8 cellular contexts compared by ENCODE assay signal in genomic region chr14:76956253-76957090, GRCh38.
A peak's percentile ranks its signal among the peaks of the same experiment; 100 is the strongest.
DNase-seq lines count a peak whose midpoint lies in the region; TF ChIP-seq lines count a peak whose summit lies in the region.

No MANE protein-coding gene starts in this region.

- peaks cover 64% of the 10 kb centered on the region for H3K4me1 ChIP-seq in mucosa of stomach (ENCODE audit: control insufficient read depth, insufficient read depth, low read length)

- TF ChIP-seq RAD21 in Ishikawa (IDR thresholded peaks at IDR 0.05; ENCODE audit: low read depth) = peak; percentile 29; the same call in 1 of the 2 replicates

- H3K36me3 ChIP-seq in mucosa of stomach (ENCODE audit: control insufficient read depth, insufficient read depth, low read length) = no peaks in the 10 kb centered on the region

- no peak overlapping the region for H3K4me3 ChIP-seq in mucosa of stomach (ENCODE audit: low read length)

- H3K9me3 ChIP-seq in mucosa of stomach (ENCODE audit: control insufficient read depth, low read length) = no peaks in the 10 kb centered on the region

- H3K9ac ChIP-seq in mucosa of stomach (ENCODE audit: low read length) = peak overlapping the region; percentile 43

- TF ChIP-seq EP300 in Ishikawa (IDR thresholded peaks at IDR 0.05; ENCODE audit: borderline replicate concordance) = peak; percentile 96

- no peak for TF ChIP-seq CTCF in GM20000 (IDR thresholded peaks at IDR 0.05; ENCODE audit: extremely low read depth, missing control alignments)

- TF ChIP-seq POLR2A in erythroblast (IDR thresholded peaks at IDR 0.05; ENCODE audit: low read length) = peak; percentile 68

- DNase-seq in CD1c-positive myeloid dendritic cell (ENCODE audit: extremely low spot score) = peak; percentile 98
- DNase-seq in GM20000 (ENCODE audit: low spot score) = peak; percentile 65
- peak; percentile 42 for DNase-seq in OCI-M2 (lab: John Stamatoyannopoulos, UW; ENCODE audit: unreplicated experiment)
- DNase-seq in activated T-cell treated with anti-CD3 and anti-CD28 coated beads, Interleukin-2, amount 50 U/mL, for 1 hour = peak; percentile 86
- DNase-seq in erythroblast (lab: John Stamatoyannopoulos, UW) = peak; percentile 94 to 95
- DNase-seq in stimulated activated CD8-positive, alpha-beta memory T cell treated with anti-CD3 and anti-CD28 coated beads, Interleukin-4, amount 100 ng/mL, for 4 hours (ENCODE audit: low read depth in 2 of 2, low spot score in 1 of 2) = peak; percentile 73 to 87

- no peaks in the 10 kb centered on the region for H3K27me3 ChIP-seq in mucosa of stomach (ENCODE audit: control insufficient read depth, insufficient read depth, low read length)

TF ChIP-seq in Ishikawa, 13 proteins besides CTCF, POLR2A, EP300 and RAD21:
- TF ChIP-seq NFIC (IDR thresholded peaks at IDR 0.05) = peak; percentile 89
- TF ChIP-seq EGR1 (IDR thresholded peaks at IDR 0.05) = peak; percentile 90
- 0 out of 2 replicates have a peak, but pooled peaks have one; percentile 35 for TF ChIP-seq TAF1 (IDR thresholded peaks at IDR 0.05; ENCODE audit: low read depth)
- TF ChIP-seq CREB1 (IDR thresholded peaks at IDR 0.05; ENCODE audit: low read depth) = no peak
- TF ChIP-seq FOXM1 (IDR thresholded peaks at IDR 0.05; ENCODE audit: borderline replicate concordance, low read depth) = peak; percentile 83
- TF ChIP-seq, protein P1, sequence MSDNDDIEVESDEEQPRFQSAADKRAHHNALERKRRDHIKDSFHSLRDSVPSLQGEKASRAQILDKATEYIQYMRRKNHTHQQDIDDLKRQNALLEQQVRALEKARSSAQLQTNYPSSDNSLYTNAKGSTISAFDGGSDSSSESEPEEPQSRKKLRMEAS (IDR thresholded peaks at IDR 0.05) = peak; percentile 87
- no peak; the same call in none of the 2 replicates for TF ChIP-seq USF1 (IDR thresholded peaks at IDR 0.05)
- peak; percentile 15; the same call in 1 of the 2 replicates for TF ChIP-seq CEBPB (IDR thresholded peaks at IDR 0.05)
- TF ChIP-seq, protein P2, sequence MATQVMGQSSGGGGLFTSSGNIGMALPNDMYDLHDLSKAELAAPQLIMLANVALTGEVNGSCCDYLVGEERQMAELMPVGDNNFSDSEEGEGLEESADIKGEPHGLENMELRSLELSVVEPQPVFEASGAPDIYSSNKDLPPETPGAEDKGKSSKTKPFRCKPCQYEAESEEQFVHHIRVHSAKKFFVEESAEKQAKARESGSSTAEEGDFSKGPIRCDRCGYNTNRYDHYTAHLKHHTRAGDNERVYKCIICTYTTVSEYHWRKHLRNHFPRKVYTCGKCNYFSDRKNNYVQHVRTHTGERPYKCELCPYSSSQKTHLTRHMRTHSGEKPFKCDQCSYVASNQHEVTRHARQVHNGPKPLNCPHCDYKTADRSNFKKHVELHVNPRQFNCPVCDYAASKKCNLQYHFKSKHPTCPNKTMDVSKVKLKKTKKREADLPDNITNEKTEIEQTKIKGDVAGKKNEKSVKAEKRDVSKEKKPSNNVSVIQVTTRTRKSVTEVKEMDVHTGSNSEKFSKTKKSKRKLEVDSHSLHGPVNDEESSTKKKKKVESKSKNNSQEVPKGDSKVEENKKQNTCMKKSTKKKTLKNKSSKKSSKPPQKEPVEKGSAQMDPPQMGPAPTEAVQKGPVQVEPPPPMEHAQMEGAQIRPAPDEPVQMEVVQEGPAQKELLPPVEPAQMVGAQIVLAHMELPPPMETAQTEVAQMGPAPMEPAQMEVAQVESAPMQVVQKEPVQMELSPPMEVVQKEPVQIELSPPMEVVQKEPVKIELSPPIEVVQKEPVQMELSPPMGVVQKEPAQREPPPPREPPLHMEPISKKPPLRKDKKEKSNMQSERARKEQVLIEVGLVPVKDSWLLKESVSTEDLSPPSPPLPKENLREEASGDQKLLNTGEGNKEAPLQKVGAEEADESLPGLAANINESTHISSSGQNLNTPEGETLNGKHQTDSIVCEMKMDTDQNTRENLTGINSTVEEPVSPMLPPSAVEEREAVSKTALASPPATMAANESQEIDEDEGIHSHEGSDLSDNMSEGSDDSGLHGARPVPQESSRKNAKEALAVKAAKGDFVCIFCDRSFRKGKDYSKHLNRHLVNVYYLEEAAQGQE (IDR thresholded peaks at IDR 0.05; ENCODE audit: low read depth) = 0 out of 2 replicates have a peak, but pooled peaks have one; percentile 10
- peak; percentile 93 for TF ChIP-seq TCF12 (IDR thresholded peaks at IDR 0.05; ENCODE audit: low read depth)
- TF ChIP-seq TEAD4 (IDR thresholded peaks at IDR 0.05) = peak; percentile 86
TF ChIP-seq in Ishikawa: peak in this region for 9.

Comparison
In these comparisons a context has a peak if more than half of its experiments do, and no peak if none do; other contexts are left out.
1. DNase-seq: peak in every context shown above with its lines; median percentile 98 in CD1c-positive myeloid dendritic cell; 94 in erythroblast; 86 in activated T-cell treated with anti-CD3 and anti-CD28 coated beads, Interleukin-2, amount 50 U/mL, for 1 hour; 80 in stimulated activated CD8-positive, alpha-beta memory T cell treated with anti-CD3 and anti-CD28 coated beads, Interleukin-4, amount 100 ng/mL, for 4 hours; 65 in GM20000; 42 in OCI-M2.